1 cellular context compared by ENCODE assay signal in the genomic region with DNA sequence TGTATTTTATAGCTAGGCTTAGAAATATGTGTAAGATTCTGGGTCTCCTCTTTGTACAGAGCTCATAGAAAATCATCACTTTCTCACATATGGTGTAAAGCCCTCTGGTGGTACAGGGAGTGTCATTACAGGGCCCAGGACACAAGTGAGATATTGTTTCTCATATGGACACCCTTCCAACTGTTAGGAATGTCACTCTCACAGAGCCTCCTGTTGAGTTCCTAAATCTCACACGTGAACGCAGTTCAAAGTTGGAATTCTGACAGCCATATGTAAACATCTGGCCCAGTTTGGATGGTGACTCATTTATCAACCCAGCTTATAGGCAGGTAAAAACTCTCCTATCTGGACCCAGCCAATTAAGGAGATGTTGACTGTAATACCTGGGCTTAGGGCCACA.
TF ChIP-seq lines count a peak whose summit lies in the region.

No MANE protein-coding gene starts in this region.

TF ChIP-seq in HCT116, 20 proteins besides CTCF, POLR2A, EP300 and RAD21 (continued from another document):
- TF ChIP-seq, protein P1, sequence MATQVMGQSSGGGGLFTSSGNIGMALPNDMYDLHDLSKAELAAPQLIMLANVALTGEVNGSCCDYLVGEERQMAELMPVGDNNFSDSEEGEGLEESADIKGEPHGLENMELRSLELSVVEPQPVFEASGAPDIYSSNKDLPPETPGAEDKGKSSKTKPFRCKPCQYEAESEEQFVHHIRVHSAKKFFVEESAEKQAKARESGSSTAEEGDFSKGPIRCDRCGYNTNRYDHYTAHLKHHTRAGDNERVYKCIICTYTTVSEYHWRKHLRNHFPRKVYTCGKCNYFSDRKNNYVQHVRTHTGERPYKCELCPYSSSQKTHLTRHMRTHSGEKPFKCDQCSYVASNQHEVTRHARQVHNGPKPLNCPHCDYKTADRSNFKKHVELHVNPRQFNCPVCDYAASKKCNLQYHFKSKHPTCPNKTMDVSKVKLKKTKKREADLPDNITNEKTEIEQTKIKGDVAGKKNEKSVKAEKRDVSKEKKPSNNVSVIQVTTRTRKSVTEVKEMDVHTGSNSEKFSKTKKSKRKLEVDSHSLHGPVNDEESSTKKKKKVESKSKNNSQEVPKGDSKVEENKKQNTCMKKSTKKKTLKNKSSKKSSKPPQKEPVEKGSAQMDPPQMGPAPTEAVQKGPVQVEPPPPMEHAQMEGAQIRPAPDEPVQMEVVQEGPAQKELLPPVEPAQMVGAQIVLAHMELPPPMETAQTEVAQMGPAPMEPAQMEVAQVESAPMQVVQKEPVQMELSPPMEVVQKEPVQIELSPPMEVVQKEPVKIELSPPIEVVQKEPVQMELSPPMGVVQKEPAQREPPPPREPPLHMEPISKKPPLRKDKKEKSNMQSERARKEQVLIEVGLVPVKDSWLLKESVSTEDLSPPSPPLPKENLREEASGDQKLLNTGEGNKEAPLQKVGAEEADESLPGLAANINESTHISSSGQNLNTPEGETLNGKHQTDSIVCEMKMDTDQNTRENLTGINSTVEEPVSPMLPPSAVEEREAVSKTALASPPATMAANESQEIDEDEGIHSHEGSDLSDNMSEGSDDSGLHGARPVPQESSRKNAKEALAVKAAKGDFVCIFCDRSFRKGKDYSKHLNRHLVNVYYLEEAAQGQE (IDR thresholded peaks at IDR 0.05; ENCODE audit: low read depth) = no peak
- TF ChIP-seq TCF7L2 (IDR thresholded peaks at IDR 0.05; ENCODE audit: borderline replicate concordance, extremely low read depth, insufficient read depth, insufficient read length) (no peak), CEBPB (IDR thresholded peaks at IDR 0.05; ENCODE audit: low read depth) (no peak), YY1 (IDR thresholded peaks at IDR 0.05; ENCODE audit: extremely low read depth, insufficient replicate concordance, low read depth, low read length) (no peak), EGR1 (IDR thresholded peaks at IDR 0.05; ENCODE audit: low read depth) (no peak), SIN3A (IDR thresholded peaks at IDR 0.05; ENCODE audit: low read depth) (no peak), SP1 (IDR thresholded peaks at IDR 0.05; ENCODE audit: low read depth) (no peak), EZH2phosphoT487 (IDR thresholded peaks at IDR 0.05; ENCODE audit: borderline replicate concordance) (no peak), EZH2 (IDR thresholded peaks at IDR 0.05) (no peak), ELF1 (IDR thresholded peaks at IDR 0.05; ENCODE audit: borderline replicate concordance, low read depth) (no peak), ZFX (IDR thresholded peaks at IDR 0.05) (no peak), ZNF274 (IDR thresholded peaks at IDR 0.05; ENCODE audit: low read depth, low read length) (no peak), POLR2AphosphoS5 (IDR thresholded peaks at IDR 0.05; ENCODE audit: low read depth, low read length) (no peak), SRF (IDR thresholded peaks at IDR 0.05; ENCODE audit: low read depth) (no peak), CBX3 (IDR thresholded peaks at IDR 0.05; ENCODE audit: low read depth) (no peak)
- TF ChIP-seq, protein P2, sequence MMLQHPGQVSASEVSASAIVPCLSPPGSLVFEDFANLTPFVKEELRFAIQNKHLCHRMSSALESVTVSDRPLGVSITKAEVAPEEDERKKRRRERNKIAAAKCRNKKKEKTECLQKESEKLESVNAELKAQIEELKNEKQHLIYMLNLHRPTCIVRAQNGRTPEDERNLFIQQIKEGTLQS (IDR thresholded peaks at IDR 0.05) = no peak
- TF ChIP-seq, protein P3, sequence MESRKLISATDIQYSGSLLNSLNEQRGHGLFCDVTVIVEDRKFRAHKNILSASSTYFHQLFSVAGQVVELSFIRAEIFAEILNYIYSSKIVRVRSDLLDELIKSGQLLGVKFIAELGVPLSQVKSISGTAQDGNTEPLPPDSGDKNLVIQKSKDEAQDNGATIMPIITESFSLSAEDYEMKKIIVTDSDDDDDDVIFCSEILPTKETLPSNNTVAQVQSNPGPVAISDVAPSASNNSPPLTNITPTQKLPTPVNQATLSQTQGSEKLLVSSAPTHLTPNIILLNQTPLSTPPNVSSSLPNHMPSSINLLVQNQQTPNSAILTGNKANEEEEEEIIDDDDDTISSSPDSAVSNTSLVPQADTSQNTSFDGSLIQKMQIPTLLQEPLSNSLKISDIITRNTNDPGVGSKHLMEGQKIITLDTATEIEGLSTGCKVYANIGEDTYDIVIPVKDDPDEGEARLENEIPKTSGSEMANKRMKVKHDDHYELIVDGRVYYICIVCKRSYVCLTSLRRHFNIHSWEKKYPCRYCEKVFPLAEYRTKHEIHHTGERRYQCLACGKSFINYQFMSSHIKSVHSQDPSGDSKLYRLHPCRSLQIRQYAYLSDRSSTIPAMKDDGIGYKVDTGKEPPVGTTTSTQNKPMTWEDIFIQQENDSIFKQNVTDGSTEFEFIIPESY (IDR thresholded peaks at IDR 0.05; ENCODE audit: extremely low read depth, insufficient replicate concordance, low read length) = no peak
- TF ChIP-seq, protein P4, sequence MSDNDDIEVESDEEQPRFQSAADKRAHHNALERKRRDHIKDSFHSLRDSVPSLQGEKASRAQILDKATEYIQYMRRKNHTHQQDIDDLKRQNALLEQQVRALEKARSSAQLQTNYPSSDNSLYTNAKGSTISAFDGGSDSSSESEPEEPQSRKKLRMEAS (IDR thresholded peaks at IDR 0.05) = no peak
